19 cellular contexts compared by ENCODE assay signal in genomic region chr1:2250721-2251281, GRCh38. TPM values are rescaled to one million over a fixed set of nuclear protein-coding genes. Genes with fewer than 3 reads are reported as not detected.
A peak's percentile ranks its signal among the peaks of the same experiment; 100 is the strongest.
DNase-seq lines count a peak whose midpoint lies in the region; ATAC-seq, FAIRE-seq and TF ChIP-seq lines count a peak whose summit lies in the region.
"Had no signal": no experiment of that assay in that cellular context is flagged by ENCODE, and none has a peak within 500 bp of the region (broad histone marks: within the 10 kb centered on the region; RNA-seq: fewer than 3 reads in every experiment).

No MANE protein-coding gene starts in this region.

- H3K36me3 Mint-ChIP-seq in activated T-cell treated with anti-CD3 and anti-CD28 coated beads, Interleukin-2, amount 50 U/mL, for 24 hours (ENCODE audit: low read depth), result peaks cover 26% of the 10 kb centered on the region
- H3K36me3 Mint-ChIP-seq in activated T-helper 17 cell treated with anti-CD3 and anti-CD28 coated beads, Interleukin-2, amount 50 U/mL, for 72 hours (ENCODE audit: low read depth), result peaks cover 18% of the 10 kb centered on the region
- peaks cover 5 to 14% of the 10 kb centered on the region in 2 donors for H3K36me3 Mint-ChIP-seq in stimulated activated naive B cell treated with anti-CD40 and anti-IgM and Interleukin-4, amounts not matched to agents 10 μg/mL and 1 μg/mL and 100 μg/mL, for 72 hours

- peaks cover 3% of the 10 kb centered on the region for H3K9me3 Mint-ChIP-seq in activated T-cell treated with anti-CD3 and anti-CD28 coated beads, Interleukin-2, amount 50 U/mL, for 24 hours
- no peaks in the 10 kb centered on the region for H3K9me3 Mint-ChIP-seq in activated T-helper 17 cell treated with anti-CD3 and anti-CD28 coated beads, Interleukin-2, amount 50 U/mL, for 72 hours
- no peaks in the 10 kb centered on the region for H3K9me3 Mint-ChIP-seq in stimulated activated naive B cell treated with anti-CD40 and anti-IgM and Interleukin-4, amounts not matched to agents 10 μg/mL and 1 μg/mL and 100 μg/mL, for 72 hours
- H3K9me3 Mint-ChIP-seq: central memory CD8-positive, alpha-beta T cell; stimulated activated naive CD8-positive, alpha-beta T cell treated with anti-CD3 and anti-CD28 coated beads, Interleukin-15, amount 100 ng/mL, for 72 hours had no signal

- peak overlapping the region; percentile 84 for H3K27ac Mint-ChIP-seq in activated T-cell treated with anti-CD3 and anti-CD28 coated beads, Interleukin-2, amount 50 U/mL, for 24 hours
- H3K27ac Mint-ChIP-seq in activated T-helper 17 cell treated with anti-CD3 and anti-CD28 coated beads, Interleukin-2, amount 50 U/mL, for 72 hours, result peak overlapping the region; percentile 71
- peak overlapping the region; percentile 28 for H3K27ac Mint-ChIP-seq in stimulated activated naive B cell treated with anti-CD40 and anti-IgM and Interleukin-4, amounts not matched to agents 10 μg/mL and 1 μg/mL and 100 μg/mL, for 72 hours
- H3K27ac Mint-ChIP-seq: activated CD4-positive, alpha-beta memory T cell treated with anti-CD3 and anti-CD28 coated beads, Interleukin-2, amount 10 ng/mL, durations not matched to agents 7 days and 5 days had no signal

- ATAC-seq in activated T-helper 17 cell treated with anti-CD3 and anti-CD28 coated beads, Interleukin-2, amount 50 U/mL, for 72 hours (replicated peaks), result no peak
- peak; percentile 60 for ATAC-seq in left lobe of liver
- ATAC-seq in stimulated activated naive B cell treated with anti-CD40 and anti-IgM and Interleukin-4, amounts not matched to agents 10 μg/mL and 1 μg/mL and 100 μg/mL, for 72 hours (replicated peaks), result no peak
- ATAC-seq in SK-N-SH treated with all-trans-retinoic acid at 6 μM for 48 hours, result no peak
- ATAC-seq in HG02981 (IDR thresholded peaks at IDR 0.05; ENCODE audit: unreplicated experiment), result no peak
- ATAC-seq: A549; stimulated activated naive CD8-positive, alpha-beta T cell treated with anti-CD3 and anti-CD28 coated beads, Interleukin-15, amount 100 ng/mL, for 72 hours had no signal

- no peak for DNase-seq in activated T-cell treated with anti-CD3 and anti-CD28 coated beads, Interleukin-2, amount 50 U/mL, for 24 hours
- DNase-seq in activated T-cell treated with anti-CD3 and anti-CD28 coated beads, Interleukin-2, amount 50 U/mL, for 1 hour, result no peak
- DNase-seq in left lobe of liver (ENCODE audit: low spot score) (peak; percentile 93), frontal cortex (ENCODE audit: low spot score in 2 of 2) (no peak)
- no peak for DNase-seq in stimulated activated naive B cell treated with anti-CD40 and anti-IgM and Interleukin-4, amounts not matched to agents 10 μg/mL and 1 μg/mL and 100 μg/mL, for 72 hours
- DNase-seq: activated CD4-positive, alpha-beta memory T cell treated with anti-CD3 and anti-CD28 coated beads, Interleukin-2, amount 10 ng/mL, durations not matched to agents 7 days and 5 days; activated naive CD4-positive, alpha-beta T cell treated with anti-CD3 and anti-CD28 coated beads, Interleukin-2, amount 50 U/mL, for 16 hours; GOT3; NCI-H1694; NCI-H748 treated with DMSO at 0.1 percent for 48 hours; stimulated activated CD4-positive, alpha-beta T cell treated with anti-CD3 and anti-CD28 coated beads, Interleukin-4, amount 100 ng/mL, for 4 hours; stimulated activated naive CD8-positive, alpha-beta T cell treated with anti-CD3 and anti-CD28 coated beads, Interleukin-15, amount 100 ng/mL, for 72 hours; T-helper 9 cell had no signal

- no peaks in the 10 kb centered on the region for H3K27me3 Mint-ChIP-seq in activated T-cell treated with anti-CD3 and anti-CD28 coated beads, Interleukin-2, amount 50 U/mL, for 24 hours
- H3K27me3 Mint-ChIP-seq in activated T-helper 17 cell treated with anti-CD3 and anti-CD28 coated beads, Interleukin-2, amount 50 U/mL, for 72 hours, result no peaks in the 10 kb centered on the region
- H3K27me3 Mint-ChIP-seq in stimulated activated naive B cell treated with anti-CD40 and anti-IgM and Interleukin-4, amounts not matched to agents 10 μg/mL and 1 μg/mL and 100 μg/mL, for 72 hours, result no peaks in the 10 kb centered on the region
- H3K27me3 Mint-ChIP-seq: activated CD4-positive, alpha-beta memory T cell treated with anti-CD3 and anti-CD28 coated beads, Interleukin-2, amount 10 ng/mL, durations not matched to agents 7 days and 5 days; central memory CD8-positive, alpha-beta T cell; stimulated activated naive CD8-positive, alpha-beta T cell treated with anti-CD3 and anti-CD28 coated beads, Interleukin-15, amount 100 ng/mL, for 72 hours had no signal

- peaks cover 74% of the 10 kb centered on the region for H3K4me1 Mint-ChIP-seq in activated T-cell treated with anti-CD3 and anti-CD28 coated beads, Interleukin-2, amount 50 U/mL, for 24 hours (ENCODE audit: low read depth)
- H3K4me1 Mint-ChIP-seq in activated T-helper 17 cell treated with anti-CD3 and anti-CD28 coated beads, Interleukin-2, amount 50 U/mL, for 72 hours, result peaks cover 16% of the 10 kb centered on the region
- H3K4me1 Mint-ChIP-seq in stimulated activated naive B cell treated with anti-CD40 and anti-IgM and Interleukin-4, amounts not matched to agents 10 μg/mL and 1 μg/mL and 100 μg/mL, for 72 hours, result peaks cover 52 to 69% of the 10 kb centered on the region in 2 donors

- H3K4me3 Mint-ChIP-seq in activated T-cell treated with anti-CD3 and anti-CD28 coated beads, Interleukin-2, amount 50 U/mL, for 24 hours, result no peak overlapping the region
- H3K4me3 Mint-ChIP-seq in activated T-helper 17 cell treated with anti-CD3 and anti-CD28 coated beads, Interleukin-2, amount 50 U/mL, for 72 hours, result no peak overlapping the region
- H3K4me3 Mint-ChIP-seq in stimulated activated naive B cell treated with anti-CD40 and anti-IgM and Interleukin-4, amounts not matched to agents 10 μg/mL and 1 μg/mL and 100 μg/mL, for 72 hours, result peak overlapping the region in 1 of 2 donors; percentile 29
- H3K4me3 Mint-ChIP-seq: activated CD4-positive, alpha-beta memory T cell treated with anti-CD3 and anti-CD28 coated beads, Interleukin-2, amount 10 ng/mL, durations not matched to agents 7 days and 5 days; stimulated activated naive CD8-positive, alpha-beta T cell treated with anti-CD3 and anti-CD28 coated beads, Interleukin-15, amount 100 ng/mL, for 72 hours had no signal

- FAIRE-seq in frontal cortex (lab: Jason Lieb, UNC), result no peak
- FAIRE-seq: A549, D721Med had no signal

TF ChIP-seq in SK-N-SH treated with all-trans-retinoic acid at 6 μM for 48 hours, 23 proteins besides CTCF, POLR2A, EP300 and RAD21 (continues in another document):
- TF ChIP-seq, protein P1, sequence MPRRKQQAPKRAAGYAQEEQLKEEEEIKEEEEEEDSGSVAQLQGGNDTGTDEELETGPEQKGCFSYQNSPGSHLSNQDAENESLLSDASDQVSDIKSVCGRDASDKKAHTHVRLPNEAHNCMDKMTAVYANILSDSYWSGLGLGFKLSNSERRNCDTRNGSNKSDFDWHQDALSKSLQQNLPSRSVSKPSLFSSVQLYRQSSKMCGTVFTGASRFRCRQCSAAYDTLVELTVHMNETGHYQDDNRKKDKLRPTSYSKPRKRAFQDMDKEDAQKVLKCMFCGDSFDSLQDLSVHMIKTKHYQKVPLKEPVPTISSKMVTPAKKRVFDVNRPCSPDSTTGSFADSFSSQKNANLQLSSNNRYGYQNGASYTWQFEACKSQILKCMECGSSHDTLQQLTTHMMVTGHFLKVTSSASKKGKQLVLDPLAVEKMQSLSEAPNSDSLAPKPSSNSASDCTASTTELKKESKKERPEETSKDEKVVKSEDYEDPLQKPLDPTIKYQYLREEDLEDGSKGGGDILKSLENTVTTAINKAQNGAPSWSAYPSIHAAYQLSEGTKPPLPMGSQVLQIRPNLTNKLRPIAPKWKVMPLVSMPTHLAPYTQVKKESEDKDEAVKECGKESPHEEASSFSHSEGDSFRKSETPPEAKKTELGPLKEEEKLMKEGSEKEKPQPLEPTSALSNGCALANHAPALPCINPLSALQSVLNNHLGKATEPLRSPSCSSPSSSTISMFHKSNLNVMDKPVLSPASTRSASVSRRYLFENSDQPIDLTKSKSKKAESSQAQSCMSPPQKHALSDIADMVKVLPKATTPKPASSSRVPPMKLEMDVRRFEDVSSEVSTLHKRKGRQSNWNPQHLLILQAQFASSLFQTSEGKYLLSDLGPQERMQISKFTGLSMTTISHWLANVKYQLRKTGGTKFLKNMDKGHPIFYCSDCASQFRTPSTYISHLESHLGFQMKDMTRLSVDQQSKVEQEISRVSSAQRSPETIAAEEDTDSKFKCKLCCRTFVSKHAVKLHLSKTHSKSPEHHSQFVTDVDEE (CRISPR knock-in tag; IDR thresholded peaks at IDR 0.05), result no peak
- TF ChIP-seq ZNF8 (CRISPR knock-in tag; IDR thresholded peaks at IDR 0.05) (no peak), ZFP30 (CRISPR knock-in tag; IDR thresholded peaks at IDR 0.05) (no peak), SNAI2 (CRISPR knock-in tag; IDR thresholded peaks at IDR 0.05) (no peak), ZNF565 (CRISPR knock-in tag; conservative IDR thresholded peaks at IDR 0.05; ENCODE audit: low read depth) (no peak), ISL1 (CRISPR knock-in tag; IDR thresholded peaks at IDR 0.05) (no peak), GLIS3 (CRISPR knock-in tag; IDR thresholded peaks at IDR 0.05) (no peak), ZNF70 (CRISPR knock-in tag; IDR thresholded peaks at IDR 0.05) (no peak), PATZ1 (CRISPR knock-in tag; IDR thresholded peaks at IDR 0.05; ENCODE audit: borderline replicate concordance) (no peak), BACH2 (CRISPR knock-in tag; IDR thresholded peaks at IDR 0.05; ENCODE audit: borderline replicate concordance) (no peak), TCF4 (CRISPR knock-in tag; IDR thresholded peaks at IDR 0.05; ENCODE audit: borderline replicate concordance) (no peak), OSR1 (CRISPR knock-in tag; IDR thresholded peaks at IDR 0.05) (no peak), CSDC2 (CRISPR knock-in tag; IDR thresholded peaks at IDR 0.05) (no peak)

RNA-seq across cellular contexts. Expression of gene SKI, which starts 22.7 kb away (rescaled TPM):
- 10 to 100 TPM; 39.5 to 52.1 TPM for total RNA-seq in activated T-helper 17 cell treated with anti-CD3 and anti-CD28 coated beads, Interleukin-2, amount 50 U/mL, for 72 hours
- total RNA-seq in left lobe of liver (38.8 TPM), frontal cortex (15.5 TPM)

RNA-seq across cellular contexts. Expression of gene FAAP20, which starts 56.2 kb away (rescaled TPM):
- 10 to 100 TPM; 56.7 to 68.3 TPM for total RNA-seq in activated T-helper 17 cell treated with anti-CD3 and anti-CD28 coated beads, Interleukin-2, amount 50 U/mL, for 72 hours
- 24.8 TPM for total RNA-seq in left lobe of liver
- 19.2 TPM for total RNA-seq in frontal cortex

Comparison
In these comparisons a context has a peak if more than half of its experiments do, and no peak if none do; other contexts are left out.
1. H3K27ac Mint-ChIP-seq: peak in every context shown above with its lines; median percentile 84 in activated T-cell treated with anti-CD3 and anti-CD28 coated beads, Interleukin-2, amount 50 U/mL, for 24 hours; 71 in activated T-helper 17 cell treated with anti-CD3 and anti-CD28 coated beads, Interleukin-2, amount 50 U/mL, for 72 hours; 28 in stimulated activated naive B cell treated with anti-CD40 and anti-IgM and Interleukin-4, amounts not matched to agents 10 μg/mL and 1 μg/mL and 100 μg/mL, for 72 hours.